In the genomic region with DNA sequence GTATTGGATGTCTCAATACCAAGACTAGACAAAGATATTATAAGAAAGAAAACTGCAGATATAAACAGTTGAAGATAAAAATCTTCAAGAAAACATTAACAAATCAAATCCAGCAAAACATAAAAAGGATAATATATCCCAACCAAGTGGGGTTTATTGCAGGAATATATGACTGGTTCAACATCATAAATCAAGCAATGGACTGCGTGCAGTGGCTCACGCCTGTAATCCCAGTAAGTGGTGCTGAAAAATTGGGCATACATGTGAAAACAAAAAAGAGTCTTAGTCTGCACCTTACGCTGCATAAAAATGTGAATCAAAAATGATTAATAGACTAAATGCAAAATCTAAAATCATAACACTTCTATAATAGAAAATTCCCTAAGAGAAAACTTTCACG, we compare ENCODE assay signal across 38 cellular contexts.
"Had no signal": no experiment of that assay in that cellular context is flagged by ENCODE, and none has a peak within 500 bp of the region (broad histone marks: within the 10 kb centered on the region; RNA-seq: fewer than 3 reads in every experiment).

No MANE protein-coding gene starts in this region.

- H3K4me3 ChIP-seq: adrenal gland, ascending aorta, body of pancreas, breast epithelium, cardiac muscle cell had no signal

- H3K27me3 Mint-ChIP-seq: activated naive CD4-positive, alpha-beta T cell treated with anti-CD3 and anti-CD28 coated beads, Interleukin-2, amount 10 ng/mL, durations not matched to agents 7 days and 5 days had no signal

- H3K36me3 Mint-ChIP-seq: activated naive CD4-positive, alpha-beta T cell treated with anti-CD3 and anti-CD28 coated beads, Interleukin-2, amount 10 ng/mL, durations not matched to agents 7 days and 5 days; activated naive CD4-positive, alpha-beta T cell treated with anti-CD3 and anti-CD28 coated beads, Interleukin-2, amount 50 U/mL, for 24 hours; activated naive CD4-positive, alpha-beta T cell treated with anti-CD3 and anti-CD28 coated beads, Interleukin-2, amount 50 U/mL, for 72 hours; activated naive CD8-positive, alpha-beta T cell; activated naive CD8-positive, alpha-beta T cell treated with anti-CD3 and anti-CD28 coated beads for 36 hours; activated naive CD8-positive, alpha-beta T cell treated with anti-CD3 and anti-CD28 coated beads, Interleukin-2, amount 10 ng/mL, durations not matched to agents 7 days and 5 days; brain had no signal

- H3K4me1 ChIP-seq: adrenal gland, ascending aorta, body of pancreas, breast epithelium had no signal

- H3K36me3 ChIP-seq: adrenal gland, ascending aorta, brain microvascular endothelial cell, breast epithelium, cardiac muscle cell had no signal

- H3K4me1 Mint-ChIP-seq: activated naive CD4-positive, alpha-beta T cell treated with anti-CD3 and anti-CD28 coated beads, Interleukin-2, amount 10 ng/mL, durations not matched to agents 7 days and 5 days; activated naive CD4-positive, alpha-beta T cell treated with anti-CD3 and anti-CD28 coated beads, Interleukin-2, amount 50 U/mL, for 24 hours; activated naive CD8-positive, alpha-beta T cell treated with anti-CD3 and anti-CD28 coated beads for 36 hours; activated naive CD8-positive, alpha-beta T cell treated with anti-CD3 and anti-CD28 coated beads, Interleukin-2, amount 10 ng/mL, durations not matched to agents 7 days and 5 days; activated naive CD8-positive, alpha-beta T cell treated with anti-CD3 and anti-CD28 coated beads, Interleukin-2, amount 50 U/mL, for 24 hours; activated T-helper 17 cell treated with anti-CD3 and anti-CD28 coated beads, Interleukin-2, amount 50 U/mL, for 72 hours; brain; central memory CD8-positive, alpha-beta T cell had no signal

- H3K27ac ChIP-seq: adrenal gland, ascending aorta, body of pancreas, brain microvascular endothelial cell, breast epithelium, cardiac muscle cell had no signal

- H3K27ac Mint-ChIP-seq: activated naive CD4-positive, alpha-beta T cell treated with anti-CD3 and anti-CD28 coated beads for 36 hours; activated naive CD4-positive, alpha-beta T cell treated with anti-CD3 and anti-CD28 coated beads, Interleukin-2, amount 10 ng/mL, durations not matched to agents 7 days and 5 days; activated naive CD4-positive, alpha-beta T cell treated with anti-CD3 and anti-CD28 coated beads, Interleukin-2, amount 50 U/mL, for 24 hours; activated naive CD4-positive, alpha-beta T cell treated with anti-CD3 and anti-CD28 coated beads, Interleukin-2, amount 50 U/mL, for 72 hours; activated naive CD8-positive, alpha-beta T cell; activated naive CD8-positive, alpha-beta T cell treated with anti-CD3 and anti-CD28 coated beads for 36 hours; activated naive CD8-positive, alpha-beta T cell treated with anti-CD3 and anti-CD28 coated beads, Interleukin-2, amount 10 ng/mL, durations not matched to agents 7 days and 5 days; activated naive CD8-positive, alpha-beta T cell treated with anti-CD3 and anti-CD28 coated beads, Interleukin-2, amount 50 U/mL, for 24 hours; activated T-cell treated with anti-CD3 and anti-CD28 coated beads, Interleukin-2, amount 50 U/mL, for 24 hours; activated T-cell treated with anti-CD3 and anti-CD28 coated beads, Interleukin-2, amount 50 U/mL, for 72 hours; activated T-helper 1 cell treated with anti-CD3 and anti-CD28 coated beads, Interleukin-12 subunit alpha, Interleukin-12 subunit beta, Interleukin-2, Interleukin-4 antibody, amounts not matched to agents 30 ng/mL and 10 ng/mL and 1 ng/mL, durations not matched to agents 14 hours and 24 hours and 36 hours; activated T-helper 17 cell treated with anti-CD3 and anti-CD28 coated beads, Interleukin-2, amount 50 U/mL, for 72 hours; activated T-helper 2 cell treated with anti-CD3 and anti-CD28 coated beads, Interferon-gamma antibody, Interleukin-2, Interleukin-4, amounts not matched to agents 10 μg/mL and 5 μg/mL and 100 μg/mL, durations not matched to agents 14 hours and 24 hours and 36 hours; brain had no signal

- H3K4me3 Mint-ChIP-seq: activated naive CD4-positive, alpha-beta T cell treated with anti-CD3 and anti-CD28 coated beads for 36 hours; activated naive CD4-positive, alpha-beta T cell treated with anti-CD3 and anti-CD28 coated beads, Interleukin-2, amount 10 ng/mL, durations not matched to agents 7 days and 5 days; activated naive CD4-positive, alpha-beta T cell treated with anti-CD3 and anti-CD28 coated beads, Interleukin-2, amount 50 U/mL, for 24 hours; activated naive CD8-positive, alpha-beta T cell; activated naive CD8-positive, alpha-beta T cell treated with anti-CD3 and anti-CD28 coated beads for 36 hours; activated naive CD8-positive, alpha-beta T cell treated with anti-CD3 and anti-CD28 coated beads, Interleukin-2, amount 10 ng/mL, durations not matched to agents 7 days and 5 days; activated naive CD8-positive, alpha-beta T cell treated with anti-CD3 and anti-CD28 coated beads, Interleukin-2, amount 50 U/mL, for 24 hours; activated T-cell treated with anti-CD3 and anti-CD28 coated beads, Interleukin-2, amount 50 U/mL, for 24 hours; activated T-cell treated with anti-CD3 and anti-CD28 coated beads, Interleukin-2, amount 50 U/mL, for 4 hours; activated T-cell treated with anti-CD3 and anti-CD28 coated beads, Interleukin-2, amount 50 U/mL, for 72 hours; activated T-helper 1 cell treated with anti-CD3 and anti-CD28 coated beads, Interleukin-12 subunit alpha, Interleukin-12 subunit beta, Interleukin-2, Interleukin-4 antibody, amounts not matched to agents 30 ng/mL and 10 ng/mL and 1 ng/mL, durations not matched to agents 14 hours and 24 hours and 36 hours; activated T-helper 17 cell treated with anti-CD3 and anti-CD28 coated beads, Interleukin-2, amount 50 U/mL, for 72 hours; brain; central memory CD8-positive, alpha-beta T cell had no signal

- DNase-seq: activated effector memory CD4-positive, alpha-beta T cell treated with anti-CD3 and anti-CD28 coated beads, Interleukin-2, amount 50 U/mL, for 16 hours; activated effector memory CD4-positive, alpha-beta T cell treated with Interleukin-2 at 50 U/mL for 16 hours; activated gamma-delta T cell; activated gamma-delta T cell treated with Interleukin-2 at 50 U/mL for 16 hours; activated naive CD4-positive, alpha-beta T cell; activated naive CD4-positive, alpha-beta T cell treated with anti-CD3 and anti-CD28 coated beads for 36 hours; activated naive CD4-positive, alpha-beta T cell treated with anti-CD3 and anti-CD28 coated beads, Interleukin-2, amount 10 ng/mL, durations not matched to agents 7 days and 5 days; activated naive CD4-positive, alpha-beta T cell treated with anti-CD3 and anti-CD28 coated beads, Interleukin-2, amount 50 U/mL, for 16 hours; activated naive CD4-positive, alpha-beta T cell treated with Interleukin-2 at 50 U/mL for 16 hours; activated naive CD8-positive, alpha-beta T cell treated with anti-CD3 and anti-CD28 coated beads for 36 hours; activated naive CD8-positive, alpha-beta T cell treated with anti-CD3 and anti-CD28 coated beads, Interleukin-2, amount 10 ng/mL, durations not matched to agents 7 days and 5 days; activated naive CD8-positive, alpha-beta T cell treated with anti-CD3 and anti-CD28 coated beads, Interleukin-2, amount 50 U/mL, for 24 hours; activated T-cell treated with anti-CD3 and anti-CD28 coated beads, Interleukin-2, amount 50 U/mL, for 1 hour; activated T-cell treated with anti-CD3 and anti-CD28 coated beads, Interleukin-2, amount 50 U/mL, for 24 hours; activated T-cell treated with anti-CD3 and anti-CD28 coated beads, Interleukin-2, amount 50 U/mL, for 4 hours; activated T-cell treated with anti-CD3 and anti-CD28 coated beads, Interleukin-2, amount 50 U/mL, for 48 hours; activated T-cell treated with anti-CD3 and anti-CD28 coated beads, Interleukin-2, amount 50 U/mL, for 72 hours; adrenal gland; amniotic stem cell; amygdala; anterior cingulate cortex; aorta; body of pancreas; brain microvascular endothelial cell; caudate nucleus; central memory CD4-positive, alpha-beta T cell; cerebellar nuclear complex had no signal

- H3K9me3 Mint-ChIP-seq: activated naive CD4-positive, alpha-beta T cell treated with anti-CD3 and anti-CD28 coated beads for 36 hours; activated naive CD4-positive, alpha-beta T cell treated with anti-CD3 and anti-CD28 coated beads, Interleukin-2, amount 10 ng/mL, durations not matched to agents 7 days and 5 days; activated naive CD4-positive, alpha-beta T cell treated with anti-CD3 and anti-CD28 coated beads, Interleukin-2, amount 50 U/mL, for 24 hours; activated naive CD8-positive, alpha-beta T cell treated with anti-CD3 and anti-CD28 coated beads for 36 hours; activated naive CD8-positive, alpha-beta T cell treated with anti-CD3 and anti-CD28 coated beads, Interleukin-2, amount 10 ng/mL, durations not matched to agents 7 days and 5 days; activated naive CD8-positive, alpha-beta T cell treated with anti-CD3 and anti-CD28 coated beads, Interleukin-2, amount 50 U/mL, for 24 hours; activated T-cell treated with anti-CD3 and anti-CD28 coated beads, Interleukin-2, amount 50 U/mL, for 24 hours; activated T-cell treated with anti-CD3 and anti-CD28 coated beads, Interleukin-2, amount 50 U/mL, for 4 hours; activated T-cell treated with anti-CD3 and anti-CD28 coated beads, Interleukin-2, amount 50 U/mL, for 72 hours; activated T-helper 1 cell treated with anti-CD3 and anti-CD28 coated beads, Interleukin-12 subunit alpha, Interleukin-12 subunit beta, Interleukin-2, Interleukin-4 antibody, amounts not matched to agents 30 ng/mL and 10 ng/mL and 1 ng/mL, durations not matched to agents 14 hours and 24 hours and 36 hours; activated T-helper 17 cell treated with anti-CD3 and anti-CD28 coated beads, Interleukin-2, amount 50 U/mL, for 72 hours; activated T-helper 2 cell treated with anti-CD3 and anti-CD28 coated beads, Interferon-gamma antibody, Interleukin-2, Interleukin-4, amounts not matched to agents 10 μg/mL and 5 μg/mL and 100 μg/mL, durations not matched to agents 14 hours and 24 hours and 36 hours; brain; central memory CD8-positive, alpha-beta T cell had no signal

- H3K9me3 ChIP-seq: adrenal gland, ascending aorta, body of pancreas, breast epithelium had no signal

- H3K27me3 ChIP-seq: adrenal gland, ascending aorta, body of pancreas, brain microvascular endothelial cell, breast epithelium, cardiac muscle cell had no signal

- ATAC-seq: activated naive CD4-positive, alpha-beta T cell treated with anti-CD3 and anti-CD28 coated beads, Interleukin-2, amount 50 U/mL, for 72 hours; activated naive CD8-positive, alpha-beta T cell treated with anti-CD3 and anti-CD28 coated beads, Interleukin-2, amount 50 U/mL, for 24 hours; activated T-cell treated with anti-CD3 and anti-CD28 coated beads, Interleukin-2, amount 50 U/mL, for 4 hours; activated T-cell treated with anti-CD3 and anti-CD28 coated beads, Interleukin-2, amount 50 U/mL, for 72 hours; activated T-helper 17 cell treated with anti-CD3 and anti-CD28 coated beads, Interleukin-2, amount 50 U/mL, for 72 hours; body of pancreas had no signal
